ENCODE assay signal across 2 cellular contexts in the genomic region with DNA sequence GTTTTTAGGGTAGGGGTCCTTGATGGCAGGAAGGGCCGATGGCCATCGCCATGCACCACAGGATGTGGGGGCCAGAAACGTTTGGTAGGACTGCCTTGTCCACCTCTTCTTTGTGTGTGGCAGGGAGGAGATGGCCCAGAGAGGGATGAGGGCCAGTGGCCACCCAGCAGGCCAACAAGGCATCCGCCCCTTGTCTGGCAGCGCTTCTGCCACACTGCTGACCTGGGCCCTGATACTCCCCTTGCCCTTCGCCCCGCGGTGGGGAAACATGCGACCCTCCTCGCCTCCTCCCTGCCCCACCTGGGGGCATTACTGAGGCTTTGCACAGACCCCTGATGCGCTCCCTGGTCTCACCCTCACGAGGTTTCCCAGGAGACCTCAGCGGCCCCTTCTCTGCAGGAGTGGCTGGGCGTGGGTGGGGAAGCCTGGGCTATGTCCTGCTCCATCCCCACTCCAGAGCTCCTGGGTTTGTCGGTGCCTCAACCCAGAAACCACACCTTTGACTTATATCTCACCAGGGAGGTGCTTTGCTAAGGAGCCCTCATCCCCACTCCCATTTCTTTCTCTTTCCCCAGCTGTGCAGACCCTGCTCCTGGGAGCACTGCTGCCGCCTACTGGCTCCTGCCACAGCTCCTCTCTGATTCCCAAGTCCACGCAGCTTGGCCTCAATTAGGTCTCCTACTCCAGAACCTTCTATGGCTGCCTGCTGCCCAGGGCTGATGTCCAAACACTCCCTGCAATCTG.
TF ChIP-seq lines count a peak whose summit lies in the region.

No MANE protein-coding gene starts in this region.

TF ChIP-seq in HCT116, 20 proteins besides CTCF, POLR2A, EP300 and RAD21:
- TF ChIP-seq, protein P1, sequence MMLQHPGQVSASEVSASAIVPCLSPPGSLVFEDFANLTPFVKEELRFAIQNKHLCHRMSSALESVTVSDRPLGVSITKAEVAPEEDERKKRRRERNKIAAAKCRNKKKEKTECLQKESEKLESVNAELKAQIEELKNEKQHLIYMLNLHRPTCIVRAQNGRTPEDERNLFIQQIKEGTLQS (IDR thresholded peaks at IDR 0.05), result no peak
- TF ChIP-seq, protein P2, sequence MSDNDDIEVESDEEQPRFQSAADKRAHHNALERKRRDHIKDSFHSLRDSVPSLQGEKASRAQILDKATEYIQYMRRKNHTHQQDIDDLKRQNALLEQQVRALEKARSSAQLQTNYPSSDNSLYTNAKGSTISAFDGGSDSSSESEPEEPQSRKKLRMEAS (IDR thresholded peaks at IDR 0.05), result no peak
- TF ChIP-seq EZH2 (IDR thresholded peaks at IDR 0.05) (no peak), YY1 (IDR thresholded peaks at IDR 0.05; ENCODE audit: extremely low read depth, insufficient replicate concordance, low read depth, low read length) (no peak), TCF7L2 (IDR thresholded peaks at IDR 0.05; ENCODE audit: borderline replicate concordance, extremely low read depth, insufficient read depth, insufficient read length) (no peak), EGR1 (IDR thresholded peaks at IDR 0.05; ENCODE audit: low read depth) (no peak), ZFX (IDR thresholded peaks at IDR 0.05) (no peak), POLR2AphosphoS5 (IDR thresholded peaks at IDR 0.05; ENCODE audit: low read depth, low read length) (no peak), ZNF274 (IDR thresholded peaks at IDR 0.05; ENCODE audit: low read depth, low read length) (no peak), SRF (IDR thresholded peaks at IDR 0.05; ENCODE audit: low read depth) (no peak)
- TF ChIP-seq, protein P3, sequence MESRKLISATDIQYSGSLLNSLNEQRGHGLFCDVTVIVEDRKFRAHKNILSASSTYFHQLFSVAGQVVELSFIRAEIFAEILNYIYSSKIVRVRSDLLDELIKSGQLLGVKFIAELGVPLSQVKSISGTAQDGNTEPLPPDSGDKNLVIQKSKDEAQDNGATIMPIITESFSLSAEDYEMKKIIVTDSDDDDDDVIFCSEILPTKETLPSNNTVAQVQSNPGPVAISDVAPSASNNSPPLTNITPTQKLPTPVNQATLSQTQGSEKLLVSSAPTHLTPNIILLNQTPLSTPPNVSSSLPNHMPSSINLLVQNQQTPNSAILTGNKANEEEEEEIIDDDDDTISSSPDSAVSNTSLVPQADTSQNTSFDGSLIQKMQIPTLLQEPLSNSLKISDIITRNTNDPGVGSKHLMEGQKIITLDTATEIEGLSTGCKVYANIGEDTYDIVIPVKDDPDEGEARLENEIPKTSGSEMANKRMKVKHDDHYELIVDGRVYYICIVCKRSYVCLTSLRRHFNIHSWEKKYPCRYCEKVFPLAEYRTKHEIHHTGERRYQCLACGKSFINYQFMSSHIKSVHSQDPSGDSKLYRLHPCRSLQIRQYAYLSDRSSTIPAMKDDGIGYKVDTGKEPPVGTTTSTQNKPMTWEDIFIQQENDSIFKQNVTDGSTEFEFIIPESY (IDR thresholded peaks at IDR 0.05; ENCODE audit: extremely low read depth, insufficient replicate concordance, low read length), result no peak

TF ChIP-seq in HepG2, 621 proteins besides CTCF, POLR2A, EP300 and RAD21:
- peak; percentile 39; the same call in 1 of the 2 replicates for TF ChIP-seq SMC3 (IDR thresholded peaks at IDR 0.05; ENCODE audit: low read length)
- TF ChIP-seq CAMTA2 (CRISPR knock-in tag; IDR thresholded peaks at IDR 0.05; ENCODE audit: borderline replicate concordance), result no peak
- peak; percentile 39 for TF ChIP-seq XRCC5 (optimal IDR thresholded peaks at IDR 0.05; ENCODE audit: low read length)
- no peak for TF ChIP-seq ZNF430 (CRISPR knock-in tag; IDR thresholded peaks at IDR 0.05)
- TF ChIP-seq ZMYM3 (CRISPR knock-in tag; IDR thresholded peaks at IDR 0.05), result peak; percentile 73
- TF ChIP-seq, protein P4, sequence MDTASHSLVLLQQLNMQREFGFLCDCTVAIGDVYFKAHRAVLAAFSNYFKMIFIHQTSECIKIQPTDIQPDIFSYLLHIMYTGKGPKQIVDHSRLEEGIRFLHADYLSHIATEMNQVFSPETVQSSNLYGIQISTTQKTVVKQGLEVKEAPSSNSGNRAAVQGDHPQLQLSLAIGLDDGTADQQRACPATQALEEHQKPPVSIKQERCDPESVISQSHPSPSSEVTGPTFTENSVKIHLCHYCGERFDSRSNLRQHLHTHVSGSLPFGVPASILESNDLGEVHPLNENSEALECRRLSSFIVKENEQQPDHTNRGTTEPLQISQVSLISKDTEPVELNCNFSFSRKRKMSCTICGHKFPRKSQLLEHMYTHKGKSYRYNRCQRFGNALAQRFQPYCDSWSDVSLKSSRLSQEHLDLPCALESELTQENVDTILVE (CRISPR knock-in tag; IDR thresholded peaks at IDR 0.05), result no peak
- TF ChIP-seq STAG1 (CRISPR knock-in tag; IDR thresholded peaks at IDR 0.05), result peak; percentile 61
- TF ChIP-seq, protein P5, sequence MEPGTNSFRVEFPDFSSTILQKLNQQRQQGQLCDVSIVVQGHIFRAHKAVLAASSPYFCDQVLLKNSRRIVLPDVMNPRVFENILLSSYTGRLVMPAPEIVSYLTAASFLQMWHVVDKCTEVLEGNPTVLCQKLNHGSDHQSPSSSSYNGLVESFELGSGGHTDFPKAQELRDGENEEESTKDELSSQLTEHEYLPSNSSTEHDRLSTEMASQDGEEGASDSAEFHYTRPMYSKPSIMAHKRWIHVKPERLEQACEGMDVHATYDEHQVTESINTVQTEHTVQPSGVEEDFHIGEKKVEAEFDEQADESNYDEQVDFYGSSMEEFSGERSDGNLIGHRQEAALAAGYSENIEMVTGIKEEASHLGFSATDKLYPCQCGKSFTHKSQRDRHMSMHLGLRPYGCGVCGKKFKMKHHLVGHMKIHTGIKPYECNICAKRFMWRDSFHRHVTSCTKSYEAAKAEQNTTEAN (CRISPR knock-in tag; conservative IDR thresholded peaks at IDR 0.05), result no peak
